In the genomic region with DNA sequence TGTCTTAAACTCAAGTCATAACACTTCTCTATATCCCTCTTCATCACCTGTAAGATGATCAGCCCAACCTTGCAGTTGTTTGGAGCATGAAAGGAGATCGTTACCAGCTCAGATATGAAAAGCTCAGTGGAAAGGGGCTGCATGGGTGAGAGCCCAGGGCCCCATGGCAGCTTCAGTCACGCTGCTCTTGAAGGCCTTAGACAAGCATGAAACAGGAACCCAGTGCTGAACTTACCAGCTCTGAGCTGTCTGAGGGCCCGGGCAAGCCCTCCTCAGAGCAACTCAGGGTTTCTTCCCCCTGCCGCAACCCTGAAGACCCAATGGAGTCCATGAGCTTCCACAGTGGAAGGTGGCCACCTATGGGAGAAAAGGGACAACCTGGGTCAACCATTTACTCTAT, we compare ENCODE assay signal across 15 cellular contexts. TPM values are rescaled to one million over a fixed set of nuclear protein-coding genes. Genes with fewer than 3 reads are reported as not detected.
"Had no signal": no experiment of that assay in that cellular context is flagged by ENCODE, and none has a peak within 500 bp of the region (broad histone marks: within the 10 kb centered on the region; RNA-seq: fewer than 3 reads in every experiment).

No MANE protein-coding gene starts in this region.

- H3K36me3 Mint-ChIP-seq: mesothelial cell of epicardium had no signal

- H3K36me3 ChIP-seq: breast epithelium had no signal

- H3K4me1 ChIP-seq: breast epithelium had no signal

- H3K4me1 Mint-ChIP-seq: mesothelial cell of epicardium had no signal

- H3K9me3 Mint-ChIP-seq: mesothelial cell of epicardium; stimulated activated naive B cell treated with anti-CD40 and anti-IgM and Interleukin-4, amounts not matched to agents 10 μg/mL and 1 μg/mL and 100 μg/mL, for 72 hours; T-helper 2 cell treated with Interferon-gamma antibody and Interleukin-4, amounts not matched to agents 5 μg/mL and 100 μg/mL, for 36 hours had no signal

- H3K4me3 ChIP-seq: breast epithelium, dorsolateral prefrontal cortex had no signal

- H3K27ac ChIP-seq: breast epithelium, dorsolateral prefrontal cortex had no signal

- ATAC-seq: activated CD4-positive, CD25-positive, alpha-beta regulatory T cell treated with anti-CD3 and anti-CD28 coated beads, Interleukin-2, amount 50 U/mL, for 24 hours; right cardiac atrium; stimulated activated naive B cell treated with anti-CD40 and anti-IgM and Interleukin-4, amounts not matched to agents 10 μg/mL and 1 μg/mL and 100 μg/mL, for 72 hours had no signal

- DNase-seq: activated naive CD4-positive, alpha-beta T cell; aorta; dorsolateral prefrontal cortex; hypothalamus; kidney glomerular epithelial cell; right cardiac atrium; small intestine; stimulated activated naive B cell treated with anti-CD40 and anti-IgM and Interleukin-4, amounts not matched to agents 10 μg/mL and 1 μg/mL and 100 μg/mL, for 72 hours; trophoblast cell had no signal

- H3K27ac Mint-ChIP-seq: mesothelial cell of epicardium; T-helper 2 cell treated with Interferon-gamma antibody and Interleukin-4, amounts not matched to agents 5 μg/mL and 100 μg/mL, for 36 hours had no signal

- H3K4me3 Mint-ChIP-seq: mesothelial cell of epicardium; stimulated activated naive B cell treated with anti-CD40 and anti-IgM and Interleukin-4, amounts not matched to agents 10 μg/mL and 1 μg/mL and 100 μg/mL, for 72 hours; T-helper 2 cell treated with Interferon-gamma antibody and Interleukin-4, amounts not matched to agents 5 μg/mL and 100 μg/mL, for 36 hours had no signal

- H3K27me3 ChIP-seq: breast epithelium, dorsolateral prefrontal cortex had no signal

- H3K9me3 ChIP-seq: breast epithelium had no signal

RNA-seq across cellular contexts. Expression of gene HK3, which starts 3.3 kb away (rescaled TPM):
- total RNA-seq: chondrocyte, myocyte had no signal
